ENCODE assay signal across 8 cellular contexts in the genomic region with DNA sequence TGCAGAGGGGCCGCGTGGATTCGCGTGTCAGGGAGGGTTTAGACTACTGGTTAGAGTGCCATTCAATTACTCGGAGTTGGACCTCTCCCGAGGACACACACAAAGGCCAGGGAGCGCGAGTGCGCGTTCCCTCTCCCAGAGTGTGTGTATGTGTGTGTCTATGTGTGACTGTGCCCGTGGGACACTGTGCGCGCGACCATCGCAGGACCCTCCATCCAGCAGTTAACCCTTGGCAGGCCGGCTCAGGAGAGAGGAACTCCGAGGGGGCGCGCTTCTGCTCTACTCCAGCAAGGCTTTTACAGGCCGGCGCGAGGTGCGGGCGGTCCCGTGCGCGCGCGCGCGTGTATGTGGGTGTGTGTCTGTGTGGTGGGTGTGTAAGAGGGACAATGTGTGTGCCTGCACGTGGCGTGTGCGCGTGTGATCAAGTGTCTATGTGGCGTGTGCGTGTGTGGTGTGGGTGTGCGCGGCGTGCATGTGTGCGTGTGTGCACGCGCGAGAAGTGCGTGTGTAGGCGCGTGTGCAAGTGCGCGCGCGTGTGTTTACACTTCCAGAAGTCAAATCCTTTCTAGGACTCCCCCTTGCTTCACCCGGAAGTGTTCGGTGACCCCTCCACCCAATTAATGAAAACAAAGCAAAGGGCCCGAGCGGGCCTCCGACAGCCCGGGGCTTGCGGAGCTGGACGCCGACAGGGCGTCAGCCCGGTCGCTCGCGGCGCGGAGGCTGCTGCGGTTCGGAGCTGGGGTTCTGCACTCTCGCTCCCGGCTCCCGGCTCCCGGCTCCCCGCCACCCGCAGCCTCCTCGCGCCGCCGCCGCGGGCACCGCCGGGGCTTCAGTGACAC.
DNase-seq lines count a peak whose midpoint lies in the region; ATAC-seq lines count a peak whose summit lies in the region.

No MANE protein-coding gene starts in this region.

- peak overlapping the region; percentile 86 for H3K4me3 ChIP-seq in right cardiac atrium (ENCODE audit: low read length)

- intact Hi-C loops in right cardiac atrium (cut with DNase I) = no loop called here

- DNase-seq in stimulated activated CD4-positive, alpha-beta T cell treated with anti-CD3 and anti-CD28 coated beads, Interleukin-15, amount 100 ng/mL, for 24 hours = peak; percentile 35
- DNase-seq in stimulated activated CD4-positive, alpha-beta T cell treated with anti-CD3 and anti-CD28 coated beads, Interleukin-12 subunit alpha, Interleukin-12 subunit beta, amount 100 ng/mL, for 4 hours = no peak
- peak; percentile 24 for DNase-seq in amniotic epithelial cell (ENCODE audit: low read depth)
- peak; percentile 25 to 75 (median 75) for DNase-seq in right cardiac atrium
- DNase-seq in putamen (ENCODE audit: low spot score) = peak; percentile 63

- ATAC-seq in right cardiac atrium = peak; percentile 68 to 69
- no peak for ATAC-seq in GM18909 (IDR thresholded peaks at IDR 0.05; ENCODE audit: poor library complexity, unreplicated experiment)
- ATAC-seq in GM18517 (IDR thresholded peaks at IDR 0.05; ENCODE audit: unreplicated experiment) = no peak
- no peak for ATAC-seq in HG03521 (IDR thresholded peaks at IDR 0.05; ENCODE audit: unreplicated experiment)

- 7% methylated on average over 83 of the region's 83 CpGs for WGBS in right cardiac atrium

- H3K9me3 ChIP-seq in right cardiac atrium (ENCODE audit: control insufficient read depth, low read length) = no peaks in the 10 kb centered on the region

- no peak overlapping the region for H3K27ac ChIP-seq in right cardiac atrium (ENCODE audit: low read length)

- H3K27me3 ChIP-seq in right cardiac atrium (ENCODE audit: control insufficient read depth, insufficient read depth) = no peaks in the 10 kb centered on the region

- H3K4me1 ChIP-seq in right cardiac atrium (ENCODE audit: control insufficient read depth, insufficient read depth, low read length) = peaks cover 1% of the 10 kb centered on the region

Comparison
In these comparisons a context has a peak if more than half of its experiments do, and no peak if none do; other contexts are left out.
1. ATAC-seq: peak in right cardiac atrium (2 of 2); none in GM18909 (single experiment), GM18517 (single experiment) and HG03521 (single experiment).